Comparison of ENCODE assay signal across 8 cellular contexts in genomic region chr13:52158629-52159158, GRCh38. TPM values are rescaled to one million over a fixed set of nuclear protein-coding genes. Genes with fewer than 3 reads are reported as not detected.
DNase-seq lines count a peak whose midpoint lies in the region; ATAC-seq, FAIRE-seq and TF ChIP-seq lines count a peak whose summit lies in the region.

No MANE protein-coding gene starts in this region.

- no peaks in the 10 kb centered on the region for H3K9me3 ChIP-seq in right cardiac atrium (ENCODE audit: control insufficient read depth, low read length)

- intact Hi-C loops in right cardiac atrium (cut with DNase I) = no loop called here

- DNase-seq in AG09309 (ENCODE audit: low read depth) = no peak
- no peak for DNase-seq in GM19239 (ENCODE audit: insufficient read length, low spot score)
- no peak for DNase-seq in Jurkat, Clone E6-1 (ENCODE audit: low read depth, low spot score)
- peak; percentile 48 for DNase-seq in amniotic epithelial cell (ENCODE audit: low read depth)
- DNase-seq in right cardiac atrium = peak in 2 of 3 donors; percentile 40 to 64
- DNase-seq in retinal pigment epithelial cell (ENCODE audit: low read depth) = no peak
- no peak for DNase-seq in NCI-H2196 (lab: John Stamatoyannopoulos, UW; ENCODE audit: unreplicated experiment)
- DNase-seq in stimulated activated CD4-positive, alpha-beta T cell treated with anti-CD3 and anti-CD28 coated beads, Interleukin-12 subunit alpha, Interleukin-12 subunit beta, amount 100 ng/mL, for 4 hours = no peak

- ATAC-seq in right cardiac atrium = peak; percentile 67 to 68

- peaks cover 6% of the 10 kb centered on the region for H3K4me1 ChIP-seq in right cardiac atrium (ENCODE audit: control insufficient read depth, insufficient read depth, low read length)

- H3K4me3 ChIP-seq in AG09309 (ENCODE audit: control insufficient read depth, low read depth, low read length) = peak overlapping the region; percentile 75
- H3K4me3 ChIP-seq in Jurkat, Clone E6-1 (ENCODE audit: low read length) = peak overlapping the region; percentile 48
- H3K4me3 ChIP-seq in right cardiac atrium (ENCODE audit: low read length) = peak overlapping the region; percentile 89
- H3K4me3 ChIP-seq in retinal pigment epithelial cell (ENCODE audit: low read length) = peak overlapping the region; percentile 60

- peak; percentile 8 for FAIRE-seq in GM19239 (lab: Jason Lieb, UNC)

- H3K27me3 ChIP-seq in right cardiac atrium (ENCODE audit: control insufficient read depth, insufficient read depth) = no peaks in the 10 kb centered on the region

- no peak for TF ChIP-seq CTCF in AG09309 (IDR thresholded peaks at IDR 0.05; ENCODE audit: control insufficient read depth, insufficient read depth, low read depth, low read length, missing control alignments)
- no peak for TF ChIP-seq CTCF in retinal pigment epithelial cell (conservative IDR thresholded peaks at IDR 0.05; ENCODE audit: low read depth, low read length)

- 11% methylated on average over 17 of the region's 17 CpGs for WGBS in right cardiac atrium

- peak overlapping the region; percentile 73 for H3K27ac ChIP-seq in right cardiac atrium (ENCODE audit: low read length)

RNA-seq across cellular contexts. Expression of gene NEK3, which starts 0.7 kb away (rescaled TPM):
- 7.2 TPM for polyA plus RNA-seq in Jurkat, Clone E6-1 (2012; ENCODE audit: insufficient read depth, insufficient read length)
- 10 to 100 TPM in 2 of 4 donors, 1 to 10 TPM in 2; 7.7 to 13.0 (median 9.6) TPM for total RNA-seq in right cardiac atrium
- 11.8 TPM for polyA plus RNA-seq in right cardiac atrium

RNA-seq across cellular contexts. Expression of gene NEK5, which starts 29.8 kb away (rescaled TPM):
- polyA plus RNA-seq in Jurkat, Clone E6-1 (2012; ENCODE audit: insufficient read depth, insufficient read length) = 0.61 TPM
- total RNA-seq in right cardiac atrium = 1 to 10 TPM in 1 of 4 donors, under 1 TPM in 3; 0.39 to 1.2 (median 0.63) TPM
- polyA plus RNA-seq in right cardiac atrium = 0.45 TPM

Comparison
In these comparisons a context has a peak if more than half of its experiments do, and no peak if none do; other contexts are left out.
1. DNase-seq: peak in amniotic epithelial cell (single experiment) and right cardiac atrium (2 of 3); none in AG09309 (single experiment), GM19239 (single experiment), Jurkat, Clone E6-1 (single experiment), retinal pigment epithelial cell (single experiment), NCI-H2196 (single experiment) and stimulated activated CD4-positive, alpha-beta T cell treated with anti-CD3 and anti-CD28 coated beads, Interleukin-12 subunit alpha, Interleukin-12 subunit beta, amount 100 ng/mL, for 4 hours (single experiment).
2. Peak in every context shown above with its lines, with median percentiles within 50 percentile points of each other: H3K4me3 ChIP-seq.